Comparison of ENCODE assay signal across 10 cellular contexts in the genomic region with DNA sequence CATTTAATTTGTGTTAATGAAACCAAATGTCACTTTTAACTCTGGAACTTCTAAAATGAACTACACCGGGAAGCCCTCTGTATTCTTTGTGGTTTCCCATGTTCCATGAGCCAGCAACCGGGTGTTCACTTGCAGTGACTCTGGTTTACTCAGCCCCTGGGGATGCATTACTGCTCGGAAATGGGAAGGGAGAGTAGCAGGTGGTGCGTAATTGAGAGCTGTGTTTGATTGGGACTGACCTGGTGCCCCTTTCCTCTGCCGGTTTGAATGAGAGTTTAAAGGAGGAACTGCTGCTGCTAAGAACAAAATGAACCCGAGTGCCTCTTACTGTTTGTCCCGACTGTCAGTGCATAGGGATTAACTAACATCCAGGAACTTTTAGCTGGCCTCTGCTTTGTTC.
DNase-seq lines count a peak whose midpoint lies in the region; ATAC-seq and TF ChIP-seq lines count a peak whose summit lies in the region.
"Had no signal": no experiment of that assay in that cellular context is flagged by ENCODE, and none has a peak within 500 bp of the region (broad histone marks: within the 10 kb centered on the region; RNA-seq: fewer than 3 reads in every experiment).

No MANE protein-coding gene starts in this region.

- peak; percentile 55 for ATAC-seq in HG03108 (IDR thresholded peaks at IDR 0.05; ENCODE audit: unreplicated experiment)
- peak; percentile 62 for ATAC-seq in memory B cell (ENCODE audit: low read depth)
- ATAC-seq: A549, Panc1 had no signal

- no peak for TF ChIP-seq POLR2A in esophagus muscularis mucosa (IDR thresholded peaks at IDR 0.05; ENCODE audit: low read depth)

- intact Hi-C loops in esophagus muscularis mucosa (cut with DNase I): no loop called here

- H3K4me3 Mint-ChIP-seq in T-helper 1 cell treated with Interleukin-12 subunit alpha and Interleukin-12 subunit beta and Interleukin-4 antibody, amounts not matched to agents 30 μg/mL and 1 μg/mL, for 36 hours: peak overlapping the region; percentile 74
- H3K4me3 Mint-ChIP-seq in memory B cell: peak overlapping the region; percentile 15
- H3K4me3 Mint-ChIP-seq in osteocyte (ENCODE audit: unreplicated experiment): no peak overlapping the region

- peaks cover 0 to 7% (median 2%) of the 10 kb centered on the region in 4 donors for H3K36me3 ChIP-seq in esophagus muscularis mucosa

- no peak overlapping the region for H3K4me3 ChIP-seq in esophagus muscularis mucosa
- H3K4me3 ChIP-seq: A549 had no signal

- H3K27ac ChIP-seq in esophagus muscularis mucosa (replicated peaks in 1 of 4): no peak overlapping the region
- H3K27ac ChIP-seq: A549 had no signal

- no peaks in the 10 kb centered on the region for H3K27me3 Mint-ChIP-seq in T-helper 1 cell treated with Interleukin-12 subunit alpha and Interleukin-12 subunit beta and Interleukin-4 antibody, amounts not matched to agents 30 μg/mL and 1 μg/mL, for 36 hours (ENCODE audit: low read depth)
- H3K27me3 Mint-ChIP-seq in memory B cell: no peaks in the 10 kb centered on the region
- H3K27me3 Mint-ChIP-seq in osteocyte (ENCODE audit: unreplicated experiment): no peaks in the 10 kb centered on the region

- peak overlapping the region; percentile 92 for H3K27ac Mint-ChIP-seq in T-helper 1 cell treated with Interleukin-12 subunit alpha and Interleukin-12 subunit beta and Interleukin-4 antibody, amounts not matched to agents 30 μg/mL and 1 μg/mL, for 36 hours
- H3K27ac Mint-ChIP-seq in memory B cell (peak overlapping the region; percentile 62), osteocyte (ENCODE audit: unreplicated experiment) (no peak overlapping the region)

- H3K9me3 Mint-ChIP-seq in T-helper 1 cell treated with Interleukin-12 subunit alpha and Interleukin-12 subunit beta and Interleukin-4 antibody, amounts not matched to agents 30 μg/mL and 1 μg/mL, for 36 hours: peaks cover 22% of the 10 kb centered on the region
- peaks cover 2% of the 10 kb centered on the region for H3K9me3 Mint-ChIP-seq in memory B cell
- no peaks in the 10 kb centered on the region for H3K9me3 Mint-ChIP-seq in osteocyte (ENCODE audit: unreplicated experiment)

- no peaks in the 10 kb centered on the region for H3K27me3 ChIP-seq in esophagus muscularis mucosa

- 44% methylated on average over 7 of the region's 7 CpGs for WGBS in esophagus muscularis mucosa

- no peaks in the 10 kb centered on the region for H3K9me3 ChIP-seq in esophagus muscularis mucosa
- H3K9me3 ChIP-seq: A549 had no signal

- DNase-seq in NCI-H345 (lab: John Stamatoyannopoulos, UW) (peak; percentile 20), NCI-H345 treated with DMSO at 0.1 percent for 48 hours (lab: John Stamatoyannopoulos, UW; ENCODE audit: unreplicated experiment) (no peak), memory B cell (ENCODE audit: low spot score in 2 of 2) (peak in 1 of 2 donors; percentile 2), KG1 (lab: John Stamatoyannopoulos, UW) (no peak), esophagus muscularis mucosa (ENCODE audit: extremely low spot score) (no peak), osteocyte (ENCODE audit: extremely low spot score, unreplicated experiment) (no peak)

- TF ChIP-seq CTCF in esophagus muscularis mucosa (IDR thresholded peaks at IDR 0.05): no peak
- no peak for TF ChIP-seq CTCF in osteocyte (IDR thresholded peaks at IDR 0.05)

- no peak for TF ChIP-seq EP300 in esophagus muscularis mucosa (IDR thresholded peaks at IDR 0.05)

- H3K4me1 ChIP-seq in esophagus muscularis mucosa: peaks cover 0 to 3% (median 0%) of the 10 kb centered on the region in 4 donors
- H3K4me1 ChIP-seq: A549 had no signal

- H3K36me3 Mint-ChIP-seq in T-helper 1 cell treated with Interleukin-12 subunit alpha and Interleukin-12 subunit beta and Interleukin-4 antibody, amounts not matched to agents 30 μg/mL and 1 μg/mL, for 36 hours (ENCODE audit: low read depth): peaks cover 55% of the 10 kb centered on the region
- peaks cover 33% of the 10 kb centered on the region for H3K36me3 Mint-ChIP-seq in memory B cell
- H3K36me3 Mint-ChIP-seq in osteocyte (ENCODE audit: unreplicated experiment): peaks cover 19% of the 10 kb centered on the region

- peaks cover 60% of the 10 kb centered on the region for H3K4me1 Mint-ChIP-seq in T-helper 1 cell treated with Interleukin-12 subunit alpha and Interleukin-12 subunit beta and Interleukin-4 antibody, amounts not matched to agents 30 μg/mL and 1 μg/mL, for 36 hours (ENCODE audit: low read depth)
- H3K4me1 Mint-ChIP-seq in memory B cell: peaks cover 20% of the 10 kb centered on the region
- peaks cover 15% of the 10 kb centered on the region for H3K4me1 Mint-ChIP-seq in osteocyte (ENCODE audit: unreplicated experiment)
